In the genomic region with DNA sequence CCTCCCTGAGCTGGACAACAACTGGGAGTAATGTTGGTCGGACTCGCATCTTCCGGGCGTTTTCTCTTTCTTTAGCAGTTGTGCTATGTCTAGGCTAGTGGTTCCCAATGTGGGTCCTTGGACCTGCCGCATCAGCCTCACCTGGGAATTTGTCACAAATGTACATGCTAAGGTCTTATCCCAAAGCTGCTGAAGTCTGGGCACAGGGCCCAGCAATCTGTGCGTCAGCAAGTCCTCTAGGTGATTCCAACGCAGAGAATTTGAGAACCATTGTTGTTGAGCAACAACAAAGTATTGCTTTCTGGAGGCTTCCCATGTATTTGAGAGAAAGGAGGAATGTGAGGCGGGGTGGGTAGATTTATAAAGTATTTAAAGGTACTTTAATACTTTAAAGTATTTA, we compare ENCODE assay signal across 1 cellular context.
TF ChIP-seq lines count a peak whose summit lies in the region.

No MANE protein-coding gene starts in this region.

TF ChIP-seq in IMR-90, 13 proteins besides CTCF, POLR2A, EP300 and RAD21:
- TF ChIP-seq MXI1 (IDR thresholded peaks at IDR 0.05; ENCODE audit: borderline replicate concordance, low read depth, low read length) = no peak
- no peak for TF ChIP-seq FOS (IDR thresholded peaks at IDR 0.05; ENCODE audit: low read depth, low read length)
- TF ChIP-seq MAFK (IDR thresholded peaks at IDR 0.05; ENCODE audit: low read depth, low read length) = no peak
- TF ChIP-seq NFE2L2 (IDR thresholded peaks at IDR 0.05; ENCODE audit: low read depth, low read length) = no peak
- no peak for TF ChIP-seq MAZ (IDR thresholded peaks at IDR 0.05; ENCODE audit: borderline replicate concordance, low read depth, low read length)
- TF ChIP-seq, protein P1, sequence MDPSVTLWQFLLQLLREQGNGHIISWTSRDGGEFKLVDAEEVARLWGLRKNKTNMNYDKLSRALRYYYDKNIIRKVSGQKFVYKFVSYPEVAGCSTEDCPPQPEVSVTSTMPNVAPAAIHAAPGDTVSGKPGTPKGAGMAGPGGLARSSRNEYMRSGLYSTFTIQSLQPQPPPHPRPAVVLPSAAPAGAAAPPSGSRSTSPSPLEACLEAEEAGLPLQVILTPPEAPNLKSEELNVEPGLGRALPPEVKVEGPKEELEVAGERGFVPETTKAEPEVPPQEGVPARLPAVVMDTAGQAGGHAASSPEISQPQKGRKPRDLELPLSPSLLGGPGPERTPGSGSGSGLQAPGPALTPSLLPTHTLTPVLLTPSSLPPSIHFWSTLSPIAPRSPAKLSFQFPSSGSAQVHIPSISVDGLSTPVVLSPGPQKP (IDR thresholded peaks at IDR 0.05; ENCODE audit: borderline replicate concordance, low read depth, low read length) = no peak
- TF ChIP-seq RFX5 (IDR thresholded peaks at IDR 0.05; ENCODE audit: low read depth, low read length) = no peak
- no peak for TF ChIP-seq BHLHE40 (IDR thresholded peaks at IDR 0.05; ENCODE audit: low read depth, low read length)
- TF ChIP-seq CHD1 (IDR thresholded peaks at IDR 0.05; ENCODE audit: low read depth, low read length) = no peak
